ENCODE assay signal across 6 cellular contexts in the genomic region with DNA sequence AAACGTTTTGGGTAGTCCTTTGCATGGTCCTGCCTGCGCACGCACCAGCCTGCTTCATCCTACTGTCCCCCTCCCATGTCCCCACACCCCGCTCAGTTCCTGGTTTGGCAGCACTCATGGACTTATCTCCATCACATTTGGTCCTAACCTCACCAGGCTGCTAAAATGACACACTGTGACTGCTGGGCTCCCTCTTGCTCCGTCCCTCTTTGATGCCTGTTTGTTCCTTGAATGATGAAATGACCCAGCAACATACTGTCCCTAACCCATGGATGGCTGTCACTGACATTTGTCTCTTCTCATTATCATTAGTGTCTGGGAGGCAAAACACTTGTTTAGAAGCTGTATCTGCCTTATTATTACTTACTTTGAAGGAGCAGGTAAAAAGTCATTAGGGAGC.
"Had no signal": no experiment of that assay in that cellular context is flagged by ENCODE, and none has a peak within 500 bp of the region (broad histone marks: within the 10 kb centered on the region; RNA-seq: fewer than 3 reads in every experiment).

No MANE protein-coding gene starts in this region.

- DNase-seq: HFFc6, KG1 had no signal

- H3K4me3 Mint-ChIP-seq: GM23338, HFFc6, IgD-negative memory B cell had no signal

- H3K9me3 Mint-ChIP-seq: GM23338, HFFc6, IgD-negative memory B cell had no signal

- H3K36me3 Mint-ChIP-seq: IgD-negative memory B cell had no signal

- H3K27ac Mint-ChIP-seq: GM23338, HFFc6, IgD-negative memory B cell had no signal

- ATAC-seq: GM23338, HCT116, HepG2 had no signal
